8 cellular contexts compared by ENCODE assay signal in the genomic region with DNA sequence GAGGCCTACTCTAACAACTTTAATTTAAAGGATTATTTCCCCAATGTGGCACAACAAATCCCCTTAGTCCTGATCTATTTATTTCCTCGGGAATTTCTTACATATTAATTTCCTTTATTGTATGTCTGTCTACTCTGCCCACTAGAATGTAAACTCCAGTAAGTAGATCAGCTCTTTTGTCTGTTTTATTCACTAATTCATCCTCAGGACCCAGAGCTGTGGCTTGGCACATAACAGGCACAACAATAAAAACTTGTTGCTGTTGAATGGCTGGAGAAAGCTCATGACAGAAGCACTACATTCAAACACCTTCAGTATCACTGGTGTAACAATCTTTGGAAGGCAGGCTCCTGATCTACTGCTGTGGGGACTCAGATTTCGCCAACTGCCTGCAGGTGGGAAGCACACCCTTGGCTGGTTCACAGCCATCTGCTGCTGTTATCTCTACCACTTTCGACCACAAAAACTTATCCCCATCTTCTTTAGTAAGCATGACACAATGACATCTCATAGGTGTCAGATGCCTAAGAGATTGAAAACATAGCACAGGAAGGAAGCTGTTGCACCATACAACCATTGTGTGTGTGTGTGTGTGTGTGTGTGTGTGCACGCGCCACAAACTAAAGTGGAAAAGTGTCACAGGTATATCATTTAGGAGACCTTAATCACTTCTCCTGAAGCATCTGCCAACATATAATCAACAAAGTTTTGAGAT. TPM values are rescaled to one million over a fixed set of nuclear protein-coding genes. Genes with fewer than 3 reads are reported as not detected.
A peak's percentile ranks its signal among the peaks of the same experiment; 100 is the strongest.
DNase-seq lines count a peak whose midpoint lies in the region; ATAC-seq and TF ChIP-seq lines count a peak whose summit lies in the region.

No MANE protein-coding gene starts in this region.

- H3K9me3 ChIP-seq in left ventricle myocardium inferior (replicated peaks) (no peaks in the 10 kb centered on the region), upper lobe of right lung (no peaks in the 10 kb centered on the region), body of pancreas (no peaks in the 10 kb centered on the region)

- 65 to 68% methylated on average over 5 of the region's 5 CpGs for WGBS in body of pancreas, 2 donors

- H3K27ac ChIP-seq in left ventricle myocardium inferior (replicated peaks) (no peak overlapping the region), upper lobe of right lung (no peak overlapping the region), body of pancreas (no peak overlapping the region)

- intact Hi-C loops in left ventricle myocardium superior (cut with micrococcal nuclease) (no loop called here), left ventricle myocardium inferior (cut with micrococcal nuclease) (no loop called here), upper lobe of right lung (cut with DNase I) (no loop called here), body of pancreas (cut with DNase I) (no loop called here)

- no peaks in the 10 kb centered on the region for H3K36me3 ChIP-seq in left ventricle myocardium inferior
- H3K36me3 ChIP-seq in upper lobe of right lung: no peaks in the 10 kb centered on the region
- no peaks in the 10 kb centered on the region for H3K36me3 ChIP-seq in body of pancreas (replicated peaks in 1 of 2; ENCODE audit: insufficient read depth in 1 of 2, low read depth in 2 of 2)

- no peak overlapping the region for H3K4me3 ChIP-seq in left ventricle myocardium inferior
- H3K4me3 ChIP-seq in upper lobe of right lung: no peak overlapping the region
- no peak overlapping the region for H3K4me3 ChIP-seq in body of pancreas

- TF ChIP-seq CTCF in left ventricle myocardium inferior (IDR thresholded peaks at IDR 0.05; ENCODE audit: borderline replicate concordance) (no peak), upper lobe of right lung (IDR thresholded peaks at IDR 0.05) (no peak), body of pancreas (IDR thresholded peaks at IDR 0.05) (no peak)

- ATAC-seq in left ventricle myocardium superior (peak; percentile 43), upper lobe of right lung (peak; percentile 53), body of pancreas (no peak)

- H3K4me1 ChIP-seq in left ventricle myocardium inferior (peaks cover 33% of the 10 kb centered on the region), upper lobe of right lung (no peaks in the 10 kb centered on the region), body of pancreas (peaks cover 8% of the 10 kb centered on the region)

- H3K27me3 ChIP-seq in left ventricle myocardium inferior (ENCODE audit: low read depth) (no peaks in the 10 kb centered on the region), upper lobe of right lung (no peaks in the 10 kb centered on the region), body of pancreas (no peaks in the 10 kb centered on the region)

- no peak for TF ChIP-seq POLR2A in body of pancreas (IDR thresholded peaks at IDR 0.05)

- no peak for DNase-seq in left ventricle myocardium superior
- no peak for DNase-seq in left ventricle myocardium inferior
- DNase-seq in NCI-H69 (lab: John Stamatoyannopoulos, UW): peak; percentile 41
- DNase-seq in cerebellum (ENCODE audit: low spot score): peak; percentile 42
- no peak for DNase-seq in upper lobe of right lung
- DNase-seq in NCI-H1105 (lab: John Stamatoyannopoulos, UW): no peak
- DNase-seq in body of pancreas: no peak
- no peak for DNase-seq in 8988T

RNA-seq across cellular contexts. Expression of a gene that starts 11.9 kb away (rescaled TPM):
- total RNA-seq in left ventricle myocardium superior (18.2 TPM), left ventricle myocardium inferior (18.1 TPM), cerebellum (19.7 TPM), upper lobe of right lung (23.3 TPM), body of pancreas (10 to 100 TPM; 10.6 to 12.9 TPM)

RNA-seq across cellular contexts. Expression of a gene that starts 12.7 kb away (rescaled TPM):
- total RNA-seq in left ventricle myocardium superior (52.7 TPM), left ventricle myocardium inferior (57.2 TPM), cerebellum (6.6 TPM), upper lobe of right lung (20.5 TPM), body of pancreas (10 to 100 TPM in 1 of 2 donors, 1 to 10 TPM in 1; 4.0 to 13.5 TPM)

RNA-seq across cellular contexts. Expression of a gene that starts 27.9 kb away (rescaled TPM):
- total RNA-seq in left ventricle myocardium superior: 68.6 TPM
- total RNA-seq in left ventricle myocardium inferior: 76.2 TPM
- 42.0 TPM for total RNA-seq in cerebellum
- total RNA-seq in upper lobe of right lung: 35.6 TPM
- total RNA-seq in body of pancreas: 10 to 100 TPM; 36.1 to 49.8 TPM

RNA-seq across cellular contexts. Expression of a gene that starts 59.4 kb away (rescaled TPM):
- total RNA-seq in left ventricle myocardium superior (44.5 TPM), left ventricle myocardium inferior (41.8 TPM), cerebellum (16.3 TPM), upper lobe of right lung (43.1 TPM), body of pancreas (10 to 100 TPM; 13.2 to 27.2 TPM)

Comparison
In these comparisons a context has a peak if more than half of its experiments do, and no peak if none do; other contexts are left out.
1. DNase-seq: peak in NCI-H69 (single experiment) and cerebellum (single experiment); none in left ventricle myocardium superior (single experiment), left ventricle myocardium inferior (single experiment), upper lobe of right lung (single experiment), NCI-H1105 (single experiment), body of pancreas (0 of 4) and 8988T (single experiment).